In the genomic region with DNA sequence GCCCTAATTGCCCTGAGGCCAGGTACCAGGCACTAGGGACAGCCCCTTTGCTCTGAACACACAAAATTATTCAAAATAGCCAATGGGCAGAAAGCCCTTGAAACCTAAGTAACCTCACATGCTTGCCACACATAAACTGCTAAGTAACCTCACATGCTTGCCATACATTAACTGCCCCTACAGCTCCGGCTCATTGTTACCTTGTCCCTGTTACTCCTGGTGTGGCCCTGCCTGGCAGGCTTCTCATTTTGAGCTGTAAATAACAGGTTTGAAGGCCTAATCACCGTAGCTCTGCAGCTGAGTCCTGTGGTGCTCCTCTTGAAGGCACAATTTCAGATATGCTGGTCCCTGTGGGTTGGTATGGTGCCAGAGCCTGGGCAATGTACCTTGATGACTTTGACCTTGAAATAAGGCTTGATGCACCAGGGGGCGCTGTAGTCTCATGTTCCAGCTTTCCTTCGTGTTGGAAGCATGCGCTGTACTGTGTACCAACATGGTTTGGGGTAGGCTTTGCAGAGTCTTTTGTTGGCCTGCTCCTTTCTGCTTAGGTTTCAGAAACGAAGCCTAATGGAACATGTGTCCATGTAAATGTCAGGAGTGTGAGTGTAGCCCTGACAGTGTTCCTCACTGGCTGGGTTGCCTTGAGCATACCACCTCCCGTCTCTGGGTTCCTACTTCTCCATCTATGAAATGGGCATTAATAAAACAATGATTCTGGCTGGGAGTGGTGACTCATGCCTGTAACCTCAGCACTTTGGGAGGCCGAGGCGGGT, we compare ENCODE assay signal across 8 cellular contexts. TPM values are rescaled to one million over a fixed set of nuclear protein-coding genes. Genes with fewer than 3 reads are reported as not detected.
A peak's percentile ranks its signal among the peaks of the same experiment; 100 is the strongest.
DNase-seq lines count a peak whose midpoint lies in the region; ATAC-seq and TF ChIP-seq lines count a peak whose summit lies in the region.

No MANE protein-coding gene starts in this region.

- peak; percentile 67 for ATAC-seq in HG02938 (IDR thresholded peaks at IDR 0.05; ENCODE audit: unreplicated experiment)

- no peaks in the 10 kb centered on the region for H3K27me3 ChIP-seq in kidney epithelial cell (ENCODE audit: control insufficient read depth, insufficient read depth, low read length)

- peak; percentile 82 for TF ChIP-seq CTCF in GM13977 (IDR thresholded peaks at IDR 0.05; ENCODE audit: extremely low read depth, insufficient read depth, missing control alignments)
- peak; percentile 62 to 77 for TF ChIP-seq CTCF in brain (conservative IDR thresholded peaks at IDR 0.05)
- peak; percentile 71 for TF ChIP-seq CTCF in kidney epithelial cell (IDR thresholded peaks at IDR 0.05; ENCODE audit: insufficient read depth, low read length, poor library complexity, severe bottlenecking)

- peak overlapping the region in 1 of 5 experiments; percentile 53 for H3K27ac Mint-ChIP-seq in brain

- H3K36me3 Mint-ChIP-seq in brain, result no peaks in the 10 kb centered on the region

- DNase-seq in A172 (ENCODE audit: low spot score), result peak; percentile 84
- DNase-seq in GM13977 (ENCODE audit: low spot score), result peak; percentile 52
- peak; percentile 57 for DNase-seq in NCI-H2107 treated with DMSO at 0.1 percent for 48 hours (lab: John Stamatoyannopoulos, UW; ENCODE audit: unreplicated experiment)
- peak; percentile 84 for DNase-seq in UCSD-AML1 (lab: John Stamatoyannopoulos, UW; ENCODE audit: unreplicated experiment)
- peak; percentile 39 for DNase-seq in kidney epithelial cell (ENCODE audit: low read depth)
- DNase-seq in stimulated activated CD4-positive, alpha-beta T cell treated with anti-CD3 and anti-CD28 coated beads, Interleukin-2, amount 100 ng/mL, for 4 hours (ENCODE audit: low read depth), result peak; percentile 84

- in situ Hi-C loops in GM13977 (cut with MboI; ENCODE audit: low pct_unique_long_range_greater_than_20kb, low sequenced_read_pairs, unreplicated experiment), result loop anchor here (25.0 kb wide), 1 partner anchor 415 kb away; no protein-coding TSS in a partner anchor

- no peaks in the 10 kb centered on the region for H3K9me3 Mint-ChIP-seq in brain

- H3K4me1 Mint-ChIP-seq in brain, result no peaks in the 10 kb centered on the region

- H3K4me3 ChIP-seq in kidney epithelial cell (ENCODE audit: low read depth, low read length), result no peak overlapping the region

- no peaks in the 10 kb centered on the region for H3K27me3 Mint-ChIP-seq in brain

- no peaks in the 10 kb centered on the region for H3K36me3 ChIP-seq in kidney epithelial cell (ENCODE audit: control insufficient read depth, insufficient read depth, low read length)

- H3K4me3 Mint-ChIP-seq in brain, result no peak overlapping the region

RNA-seq across cellular contexts. Expression of a gene that starts 3.8 kb away (rescaled TPM):
- not detected in 2 replicates for total RNA-seq in A172 (2014; rRNA removed; shearing (Covaris generic))
- polyA plus RNA-seq in brain (ENCODE audit: insufficient read depth, low read depth, low replicate concordance), result not detected
- not detected in 2 replicates for total RNA-seq in kidney epithelial cell
